Comparison of ENCODE assay signal across 8 cellular contexts in the genomic region with DNA sequence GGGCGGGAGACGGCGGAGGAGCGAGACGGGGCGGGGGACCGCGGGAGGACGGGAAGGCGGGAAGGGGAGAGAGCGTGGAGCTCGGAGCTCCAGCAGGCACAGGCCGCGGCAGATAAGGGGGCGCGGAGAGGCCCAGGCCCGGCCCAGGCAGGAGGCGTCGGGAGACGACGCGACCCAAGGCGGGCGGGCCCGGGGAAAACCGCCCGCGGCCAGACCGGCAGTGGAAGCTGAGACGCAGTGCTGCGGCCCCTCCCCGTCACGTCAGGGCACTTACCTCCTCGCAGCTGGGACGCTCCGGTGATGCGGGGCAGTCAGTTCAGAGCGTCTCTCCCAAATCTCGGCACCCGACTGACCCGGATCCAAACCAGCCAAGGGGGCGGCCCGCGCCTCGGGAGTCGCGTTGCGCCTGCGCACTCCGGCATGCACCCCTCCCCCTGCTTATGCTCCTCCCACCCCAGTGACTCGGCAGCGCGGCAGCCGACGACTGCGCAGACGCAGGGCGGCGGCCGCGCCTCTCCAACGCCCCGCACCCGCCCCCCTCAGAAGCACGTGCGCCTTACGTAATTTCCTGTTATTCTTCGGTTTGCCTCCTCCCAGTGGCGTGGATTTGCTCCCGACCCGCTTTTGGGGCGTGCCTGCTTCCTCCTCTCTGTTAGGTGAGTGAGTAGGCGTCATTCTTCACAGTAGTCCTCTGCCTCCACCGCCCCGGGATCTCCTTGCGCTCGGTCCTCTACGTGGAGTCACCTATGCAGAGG. TPM values are rescaled to one million over a fixed set of nuclear protein-coding genes. Genes with fewer than 3 reads are reported as not detected.
DNase-seq lines count a peak whose midpoint lies in the region; FAIRE-seq and TF ChIP-seq lines count a peak whose summit lies in the region.

A gene (minus strand): TSS at position 350 of the 755 bp plus-strand sequence. CDS start 3,814 bp downstream, outside the sequence.

- H3K4me3 ChIP-seq in neutrophil (ENCODE audit: low read depth in 1 of 2, low read length in 1 of 2), result peak within 1 kb of the TSS; percentile 95

- peaks cover 12% of the 10 kb centered on the region for H3K36me3 ChIP-seq in neutrophil

- peak; percentile 92 for DNase-seq in GF-D8 (lab: John Stamatoyannopoulos, UW)
- peak; percentile 98 for DNase-seq in HEK293T (ENCODE audit: extremely low spot score)
- peak; percentile 95 for DNase-seq in MV-4-11 (lab: John Stamatoyannopoulos, UW)
- DNase-seq in SK-MEL-5 (ENCODE audit: low read depth, low spot score), result peak; percentile 98
- peak; percentile 97 for DNase-seq in activated naive CD4-positive, alpha-beta T cell treated with Interleukin-2 at 50 U/mL for 16 hours
- DNase-seq in frontal cortex (ENCODE audit: low spot score in 2 of 2), result peak; percentile 98
- peak; percentile 77 to 97 (median 95) for DNase-seq in substantia nigra (lab: John Stamatoyannopoulos, UW)

- peak; percentile 36 for TF ChIP-seq CTCF in neutrophil (IDR thresholded peaks at IDR 0.05)

- CTCF ChIA-PET in HEK293T (lab: Yijun Ruan, JAX), result no interaction called here

- in situ Hi-C loops in SK-MEL-5 (cut with HindIII; ENCODE audit: low pct_unique_long_range_greater_than_20kb, low sequenced_read_pairs), result no loop called here

- POLR2A ChIA-PET in HEK293T (lab: Yijun Ruan, JAX), result interaction anchor here (1.0 to 1.5 kb wide), 2 partner anchors 13 to 15 kb away, joined by 3 to 5 read pairs; no protein-coding TSS in a partner anchor

- FAIRE-seq in frontal cortex (lab: Jason Lieb, UNC), result no peak

- H3K27me3 ChIP-seq in neutrophil, result no peaks in the 10 kb centered on the region

- no peaks in the 10 kb centered on the region for H3K9me3 ChIP-seq in neutrophil

- H3K4me1 ChIP-seq in neutrophil (ENCODE audit: control insufficient read depth in 1 of 2, insufficient read depth in 1 of 2, low read depth in 1 of 2, low read length in 1 of 2), result peaks cover 41 to 44% of the 10 kb centered on the region in 2 experiments

- H3K27ac ChIP-seq in neutrophil (peak within 1 kb of the TSS; percentile 99), substantia nigra (ENCODE audit: low read depth, low read length, poor library complexity, severe bottlenecking) (peak within 1 kb of the TSS; percentile 91)

TF ChIP-seq in HEK293T, 16 proteins besides CTCF, POLR2A, EP300 and RAD21:
- TF ChIP-seq FOXK2 (IDR thresholded peaks at IDR 0.05) (0 out of 2 replicates have a peak, but pooled peaks have one; percentile 72), HDGF (IDR thresholded peaks at IDR 0.05; ENCODE audit: borderline replicate concordance) (no peak), SUZ12 (IDR thresholded peaks at IDR 0.05) (no peak), FOXM1 (IDR thresholded peaks at IDR 0.05; ENCODE audit: borderline replicate concordance) (0 out of 2 replicates have a peak, but pooled peaks have one; percentile 10)

RNA-seq across cellular contexts. Expression of the gene that starts here (rescaled TPM):
- total RNA-seq in SK-MEL-5 (2014; rRNA removed; shearing (Covaris generic)), result 49.6 and 50.9 TPM in 2 replicates
- 22.0 and 23.9 TPM in 2 replicates for polyA plus RNA-seq in SK-MEL-5 (2015; cell fraction: cytosol; rRNA removed)
- polyA plus RNA-seq in SK-MEL-5 (2015; cell fraction: nucleus; rRNA removed), result 50.6 and 60.6 TPM in 2 replicates
- 39.9 TPM for total RNA-seq in frontal cortex

Comparison
In these comparisons a context has a peak if more than half of its experiments do, and no peak if none do; other contexts are left out.
1. Peak in every context shown above with its lines: DNase-seq, H3K4me3 ChIP-seq and H3K27ac ChIP-seq.